Comparison of ENCODE assay signal across 12 cellular contexts in the genomic region with DNA sequence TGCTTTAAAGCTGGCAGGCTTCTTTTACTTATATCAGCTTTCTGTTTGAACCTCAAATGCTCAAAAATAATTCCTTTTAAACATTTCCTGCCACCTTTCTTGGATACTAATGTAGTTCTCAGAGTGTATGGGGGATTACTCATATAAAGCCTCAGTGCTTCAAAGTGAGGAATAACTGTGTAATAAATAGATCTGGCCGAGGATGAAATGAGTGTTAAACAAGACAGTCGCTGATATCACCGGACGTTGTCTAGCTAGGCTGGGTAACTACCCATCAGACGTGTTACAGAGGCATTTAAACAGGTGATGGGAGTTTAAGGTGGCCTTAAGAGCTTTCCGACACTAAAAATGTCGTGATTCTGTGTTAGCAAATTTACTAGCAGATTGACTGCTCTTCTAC. TPM values are rescaled to one million over a fixed set of nuclear protein-coding genes. Genes with fewer than 3 reads are reported as not detected.
DNase-seq lines count a peak whose midpoint lies in the region; ATAC-seq, FAIRE-seq and TF ChIP-seq lines count a peak whose summit lies in the region.
"Had no signal": no experiment of that assay in that cellular context is flagged by ENCODE, and none has a peak within 500 bp of the region (broad histone marks: within the 10 kb centered on the region; RNA-seq: fewer than 3 reads in every experiment).

No MANE protein-coding gene starts in this region.

- intact Hi-C loops in activated CD4-positive, alpha-beta T cell treated with anti-CD3 and anti-CD28 coated beads, Interleukin-2, amount 10 ng/mL, durations not matched to agents 24 days and 14 days (cut with micrococcal nuclease) = loop anchor here (1.0 to 5.0 kb wide), 2 partner anchors 9 to 219 kb away; no protein-coding TSS in a partner anchor
- intact Hi-C loops in mammary epithelial cell (cut with micrococcal nuclease) = no loop called here

- no peak overlapping the region for H3K4me2 ChIP-seq in mammary epithelial cell (ENCODE audit: insufficient read depth, low read depth, low read length)

- H4K20me1 ChIP-seq in mammary epithelial cell (ENCODE audit: insufficient read depth, low read length) = no peaks in the 10 kb centered on the region

- H3K27me3 ChIP-seq in mammary epithelial cell (ENCODE audit: insufficient read depth, low read length) = no peaks in the 10 kb centered on the region

- peaks cover 17% of the 10 kb centered on the region for H3K36me3 Mint-ChIP-seq in activated CD4-positive, alpha-beta T cell treated with anti-CD3 and anti-CD28 coated beads, Interleukin-2, amount 10 ng/mL, durations not matched to agents 24 days and 14 days (ENCODE audit: low read depth)
- H3K36me3 Mint-ChIP-seq in effector memory CD8-positive, alpha-beta T cell (ENCODE audit: insufficient read depth) = no peaks in the 10 kb centered on the region

- H3K4me1 ChIP-seq in mammary epithelial cell (ENCODE audit: insufficient read depth, low read length) = no peaks in the 10 kb centered on the region

- ATAC-seq in GM21360 (IDR thresholded peaks at IDR 0.05; ENCODE audit: unreplicated experiment) (peak; percentile 38), HG03439 (IDR thresholded peaks at IDR 0.05; ENCODE audit: unreplicated experiment) (peak; percentile 52)
- peak; percentile 85 for ATAC-seq in effector memory CD8-positive, alpha-beta T cell (replicated peaks)

- H3K9me3 ChIP-seq in mammary epithelial cell (replicated peaks; ENCODE audit: insufficient read depth, low read length) = no peaks in the 10 kb centered on the region

- H3K4me1 Mint-ChIP-seq in activated CD4-positive, alpha-beta T cell treated with anti-CD3 and anti-CD28 coated beads, Interleukin-2, amount 10 ng/mL, durations not matched to agents 24 days and 14 days = peaks cover 62% of the 10 kb centered on the region
- H3K4me1 Mint-ChIP-seq in effector memory CD8-positive, alpha-beta T cell (ENCODE audit: low read depth in 2 of 2) = peaks cover 15 to 45% of the 10 kb centered on the region in 2 donors
- H3K4me1 Mint-ChIP-seq: neural crest cell had no signal

- H3K36me3 ChIP-seq in mammary epithelial cell (ENCODE audit: insufficient read depth, low read length) = no peaks in the 10 kb centered on the region

- no peak for FAIRE-seq in RCC 7860 (lab: Jason Lieb, UNC)
- FAIRE-seq: islet of Langerhans had no signal

- 69% methylated on average over 7 of the region's 7 CpGs for WGBS in mammary epithelial cell (ENCODE audit: low coverage, missing lambda C conversion rate)

- H2AFZ ChIP-seq in mammary epithelial cell (ENCODE audit: low read depth, low read length) = no peak overlapping the region

- no peaks in the 10 kb centered on the region for H3K79me2 ChIP-seq in mammary epithelial cell (ENCODE audit: insufficient read depth, low read length)

- CTCF ChIA-PET in mammary epithelial cell (lab: Charles Lee; ENCODE audit: low non-redundant PET) = no interaction called here

- peak overlapping the region; percentile 49 for H3K4me3 Mint-ChIP-seq in activated CD4-positive, alpha-beta T cell treated with anti-CD3 and anti-CD28 coated beads, Interleukin-2, amount 10 ng/mL, durations not matched to agents 24 days and 14 days
- peak overlapping the region; percentile 60 to 73 for H3K4me3 Mint-ChIP-seq in effector memory CD8-positive, alpha-beta T cell
- H3K4me3 Mint-ChIP-seq: neural crest cell had no signal

- TF ChIP-seq CTCF in mammary epithelial cell (conservative IDR thresholded peaks at IDR 0.05 in 1 of 2, IDR thresholded peaks at IDR 0.05 in 1 of 2; ENCODE audit: extremely low read depth in 1 of 2, insufficient read depth in 1 of 2, low read depth in 1 of 2, low read length in 2 of 2) = no peak

- H3K9me3 Mint-ChIP-seq in activated CD4-positive, alpha-beta T cell treated with anti-CD3 and anti-CD28 coated beads, Interleukin-2, amount 10 ng/mL, durations not matched to agents 24 days and 14 days = peaks cover 13% of the 10 kb centered on the region
- no peaks in the 10 kb centered on the region for H3K9me3 Mint-ChIP-seq in effector memory CD8-positive, alpha-beta T cell
- H3K9me3 Mint-ChIP-seq: neural crest cell had no signal

- dilution Hi-C loops in mammary epithelial cell (cut with HindIII; ENCODE audit: low sequenced_read_pairs) = no loop called here

- H3K27ac Mint-ChIP-seq in activated CD4-positive, alpha-beta T cell treated with anti-CD3 and anti-CD28 coated beads, Interleukin-2, amount 10 ng/mL, durations not matched to agents 24 days and 14 days = peak overlapping the region; percentile 91
- peak overlapping the region; percentile 49 to 92 for H3K27ac Mint-ChIP-seq in effector memory CD8-positive, alpha-beta T cell

- in situ Hi-C loops in mammary epithelial cell (cut with MboI; ENCODE audit: low sequenced_read_pairs in 2 of 2) = no loop called here

- H3K27me3 Mint-ChIP-seq in activated CD4-positive, alpha-beta T cell treated with anti-CD3 and anti-CD28 coated beads, Interleukin-2, amount 10 ng/mL, durations not matched to agents 24 days and 14 days = no peaks in the 10 kb centered on the region
- no peaks in the 10 kb centered on the region for H3K27me3 Mint-ChIP-seq in effector memory CD8-positive, alpha-beta T cell

- no peak overlapping the region for H3K4me3 ChIP-seq in mammary epithelial cell (replicated peaks in 1 of 3; ENCODE audit: insufficient read depth in 1 of 3, low read depth in 2 of 3, low read length in 3 of 3)
- H3K4me3 ChIP-seq: SK-N-MC had no signal

- DNase-seq in activated CD4-positive, alpha-beta T cell treated with anti-CD3 and anti-CD28 coated beads, Interleukin-2, amount 10 ng/mL, durations not matched to agents 24 days and 14 days = peak; percentile 56
- no peak for DNase-seq in activated CD4-positive, alpha-beta T cell treated with anti-CD3 and anti-CD28 coated beads, Interleukin-2, amount 50 U/mL, for 48 hours
- DNase-seq in effector memory CD8-positive, alpha-beta T cell = no peak
- DNase-seq in RCC 7860 (ENCODE audit: low spot score) (no peak), mesenteric fat pad (ENCODE audit: low spot score) (no peak), mammary epithelial cell (no peak)
- DNase-seq: NCI-H446 had no signal

- H3K9ac ChIP-seq in mammary epithelial cell (ENCODE audit: insufficient read depth, low read length) = no peak overlapping the region

- H3K27ac ChIP-seq in mammary epithelial cell (ENCODE audit: insufficient read depth, low read depth, low read length) = no peak overlapping the region
- H3K27ac ChIP-seq: SK-N-MC had no signal

- BruUV-seq in mammary epithelial cell (replicated peaks; lab: Mats Ljungman, UMichigan) = no TSS peak

RNA-seq across cellular contexts. Expression of a gene that starts 53.1 kb away (rescaled TPM):
- total RNA-seq in activated CD4-positive, alpha-beta T cell treated with anti-CD3 and anti-CD28 coated beads, Interleukin-2, amount 10 ng/mL, durations not matched to agents 24 days and 14 days = 0.02 and 0.05 TPM in 2 replicates
- total RNA-seq in mesenteric fat pad (1.7 TPM), mammary epithelial cell (10 to 100 TPM in 1 of 2 donors, 1 to 10 TPM in 1; 8.7 to 10.3 TPM)
- 7.4 TPM for polyA plus RNA-seq in mammary epithelial cell
- 6.4 TPM for polyA minus RNA-seq in mammary epithelial cell
